In genomic region chr6:107786709-107787588, GRCh38 we compare ENCODE assay signal across 8 cellular contexts. TPM values are rescaled to one million over a fixed set of nuclear protein-coding genes. Genes with fewer than 3 reads are reported as not detected.
DNase-seq lines count a peak whose midpoint lies in the region; ATAC-seq and TF ChIP-seq lines count a peak whose summit lies in the region.

No MANE protein-coding gene starts in this region.

- H3K27ac ChIP-seq in neural progenitor cell (no peak overlapping the region), right cardiac atrium (ENCODE audit: low read length) (no peak overlapping the region), ovary (no peak overlapping the region)

- H3K9me3 ChIP-seq in neural progenitor cell (ENCODE audit: low read depth) (no peaks in the 10 kb centered on the region), right cardiac atrium (ENCODE audit: control insufficient read depth, low read length) (no peaks in the 10 kb centered on the region), ovary (no peaks in the 10 kb centered on the region)

- TF ChIP-seq CTCF in neural progenitor cell (IDR thresholded peaks at IDR 0.05) (no peak), ovary (IDR thresholded peaks at IDR 0.05) (no peak)

- H3K36me3 Mint-ChIP-seq in neural progenitor cell, result no peaks in the 10 kb centered on the region

- no peaks in the 10 kb centered on the region for H3K79me2 ChIP-seq in neural progenitor cell (ENCODE audit: low read depth)

- H3K27me3 Mint-ChIP-seq in neural progenitor cell (ENCODE audit: insufficient read depth, low read depth), result peaks cover 2% of the 10 kb centered on the region

- no peak overlapping the region for H3K9ac ChIP-seq in neural progenitor cell

- H2AFZ ChIP-seq in neural progenitor cell (replicated peaks), result peak overlapping the region; percentile 29

- H3K27ac Mint-ChIP-seq in neural progenitor cell, result peak overlapping the region; percentile 35

- H3K4me3 ChIP-seq in neural progenitor cell (no peak overlapping the region), right cardiac atrium (ENCODE audit: low read length) (no peak overlapping the region), ovary (no peak overlapping the region)

- H4K20me1 ChIP-seq in neural progenitor cell (ENCODE audit: low read depth), result no peaks in the 10 kb centered on the region

- no peak for TF ChIP-seq EP300 in ovary (IDR thresholded peaks at IDR 0.05)

- H3K4me2 ChIP-seq in neural progenitor cell, result no peak overlapping the region

- H3K4me3 Mint-ChIP-seq in neural progenitor cell, result no peak overlapping the region

- WGBS in right cardiac atrium, result 62% methylated on average over 10 of the region's 10 CpGs
- 58 to 72% (median 68%) methylated on average over 10 of the region's 10 CpGs for WGBS in ovary, 3 donors

- no peaks in the 10 kb centered on the region for H3K27me3 ChIP-seq in neural progenitor cell
- no peaks in the 10 kb centered on the region for H3K27me3 ChIP-seq in right cardiac atrium (ENCODE audit: control insufficient read depth, insufficient read depth)
- no peaks in the 10 kb centered on the region for H3K27me3 ChIP-seq in ovary

- H3K9me3 Mint-ChIP-seq in neural progenitor cell, result no peaks in the 10 kb centered on the region

- H3K4me1 ChIP-seq in neural progenitor cell (peaks cover 4% of the 10 kb centered on the region), right cardiac atrium (ENCODE audit: control insufficient read depth, insufficient read depth, low read length) (no peaks in the 10 kb centered on the region), ovary (ENCODE audit: insufficient read depth) (no peaks in the 10 kb centered on the region)

- ATAC-seq in GM19043 (IDR thresholded peaks at IDR 0.05; ENCODE audit: low read depth, unreplicated experiment) (peak; percentile 64), HG02870 (IDR thresholded peaks at IDR 0.05; ENCODE audit: unreplicated experiment) (peak; percentile 74), right cardiac atrium (no peak)

- intact Hi-C loops in right cardiac atrium (cut with DNase I) (no loop called here), ovary (cut with DNase I) (loop anchor here in 1 of 4 donors (5.0 kb wide), 1 partner anchor 35 kb away; no protein-coding TSS in a partner anchor)

- H3K4me1 Mint-ChIP-seq in neural progenitor cell, result peaks cover 10% of the 10 kb centered on the region

- TF ChIP-seq POLR2A in ovary (IDR thresholded peaks at IDR 0.05), result no peak

- DNase-seq in T follicular helper cell (ENCODE audit: low read depth), result peak; percentile 19
- no peak for DNase-seq in neural progenitor cell (ENCODE audit: low spot score)
- no peak for DNase-seq in NCI-H146 (lab: John Stamatoyannopoulos, UW)
- no peak for DNase-seq in right cardiac atrium
- DNase-seq in ovary, result no peak
- DNase-seq in mucosa of gallbladder (ENCODE audit: low spot score), result no peak

- H3F3A ChIP-seq in neural progenitor cell (ENCODE audit: low read depth), result no peaks in the 10 kb centered on the region

- H3K36me3 ChIP-seq in neural progenitor cell, result no peaks in the 10 kb centered on the region
- H3K36me3 ChIP-seq in ovary, result no peaks in the 10 kb centered on the region

RNA-seq across cellular contexts. Expression of gene SCML4, which starts 37.2 kb away (rescaled TPM):
- total RNA-seq in neural progenitor cell (ENCODE audit: low replicate concordance), result not detected in 2 replicates
- total RNA-seq in right cardiac atrium, result under 1 TPM; 0.25 to 0.57 (median 0.32) TPM
- polyA plus RNA-seq in right cardiac atrium, result 0.09 TPM
- total RNA-seq in ovary, result under 1 TPM in 4 of 7 donors, not detected in 3; 0.18 to 0.65 (median 0.36) TPM
- 1 to 10 TPM in 1 of 2 donors, under 1 TPM in 1; 0.13 to 1.1 TPM for polyA plus RNA-seq in ovary
- 2.7 TPM for total RNA-seq in mucosa of gallbladder

Comparison
In these comparisons a context has a peak if more than half of its experiments do, and no peak if none do; other contexts are left out.
1. ATAC-seq: peak in GM19043 (single experiment) and HG02870 (single experiment); none in right cardiac atrium (0 of 2).